ENCODE assay signal across 9 cellular contexts in the genomic region with DNA sequence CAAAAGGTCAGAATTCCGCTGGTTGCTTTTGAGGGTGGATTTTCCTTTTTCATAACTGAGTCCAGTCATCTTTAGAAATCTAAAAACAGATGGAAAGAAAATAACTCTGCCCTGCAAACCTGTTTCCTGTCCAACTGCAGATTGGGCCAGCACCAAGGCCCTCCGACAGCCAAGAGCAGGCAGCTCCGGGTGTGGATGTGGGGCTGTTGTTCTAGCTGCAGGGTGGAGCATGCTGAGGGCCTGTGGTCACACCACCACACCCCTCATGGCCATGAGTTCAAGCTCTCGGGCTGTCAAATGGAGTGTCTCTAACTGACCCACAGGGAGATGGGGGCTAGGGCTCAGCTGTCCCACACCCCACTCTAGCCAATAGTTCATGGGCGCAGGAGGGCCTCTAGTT.
DNase-seq lines count a peak whose midpoint lies in the region; ATAC-seq and TF ChIP-seq lines count a peak whose summit lies in the region.
"Had no signal": no experiment of that assay in that cellular context is flagged by ENCODE, and none has a peak within 500 bp of the region (broad histone marks: within the 10 kb centered on the region; RNA-seq: fewer than 3 reads in every experiment).

No MANE protein-coding gene starts in this region.

- intact Hi-C loops in PC-9 (cut with micrococcal nuclease; ENCODE audit: unreplicated experiment) = no loop called here
- intact Hi-C loops in transverse colon (cut with DNase I; ENCODE audit: low total_unique reads) = no loop called here

- peak overlapping the region; percentile 50 for H3K9ac ChIP-seq in mesenchymal stem cell (ENCODE audit: low read length)
- H3K9ac ChIP-seq in MM.1S (ENCODE audit: low read length) = no peak overlapping the region

- H3K27ac ChIP-seq in PC-9 (peak overlapping the region; percentile 84), mesenchymal stem cell (ENCODE audit: low read length, poor library complexity, severe bottlenecking) (no peak overlapping the region), transverse colon (peak overlapping the region; percentile 70 to 88 (median 79)), MM.1S (ENCODE audit: low read length) (no peak overlapping the region)

- H3K79me2 ChIP-seq in PC-9 (ENCODE audit: low read depth) = no peaks in the 10 kb centered on the region
- no peaks in the 10 kb centered on the region for H3K79me2 ChIP-seq in MM.1S (ENCODE audit: low read length)

- no peak overlapping the region for H3K4me3 ChIP-seq in PC-9
- peak overlapping the region in 1 of 2 experiments; percentile 27 for H3K4me3 ChIP-seq in mesenchymal stem cell (ENCODE audit: insufficient read depth in 1 of 2, low read depth in 1 of 2, low read length in 2 of 2)
- H3K4me3 ChIP-seq in transverse colon = no peak overlapping the region
- no peak overlapping the region for H3K4me3 ChIP-seq in MM.1S (ENCODE audit: low read length)

- H3K9me2 ChIP-seq in PC-9 (ENCODE audit: insufficient read depth) (no peaks in the 10 kb centered on the region), MM.1S (replicated peaks; ENCODE audit: insufficient read depth, low read length) (no peaks in the 10 kb centered on the region)

- no peak overlapping the region for H4K91ac ChIP-seq in mesenchymal stem cell (ENCODE audit: low read length)

- H3F3A ChIP-seq in PC-9 (ENCODE audit: insufficient read depth, low read depth) (peaks cover 15% of the 10 kb centered on the region; the same call in 1 of the 2 replicates), MM.1S (ENCODE audit: insufficient read depth, low read length) (no peaks in the 10 kb centered on the region)

- DNase-seq in PC-9 (no peak), fibroblast of peridontal ligament (ENCODE audit: extremely low read depth) (peak; percentile 83), mesenchymal stem cell (no peak), transverse colon (no peak), MM.1S (no peak), Ammon's horn (ENCODE audit: low spot score) (no peak)
- DNase-seq: T-helper 9 cell had no signal

- in situ Hi-C loops in transverse colon (cut with MboI; ENCODE audit: low pct_ligation_motif_present in 1 of 4, low pct_unique_long_range_greater_than_20kb in 1 of 4, low sequenced_read_pairs in 3 of 4) = no loop called here

- CTCF ChIA-PET in PC-9 (lab: Charles Lee) = no interaction called here

- H3K4ac ChIP-seq in mesenchymal stem cell (ENCODE audit: low read depth in 1 of 2, low read length in 2 of 2) = no peak overlapping the region

- no peak for TF ChIP-seq EP300 in transverse colon (IDR thresholded peaks at IDR 0.05; ENCODE audit: low read depth)

- no peak for TF ChIP-seq POLR2A in transverse colon (IDR thresholded peaks at IDR 0.05)

- no peak overlapping the region for H2BK120ac ChIP-seq in mesenchymal stem cell (ENCODE audit: low read depth, low read length)

- no peak overlapping the region for H3K18ac ChIP-seq in mesenchymal stem cell (ENCODE audit: low read depth in 1 of 2, low read length in 2 of 2)

- no peak overlapping the region for H3K23ac ChIP-seq in mesenchymal stem cell (ENCODE audit: low read length in 2 of 2)

- ATAC-seq in GM21367 (IDR thresholded peaks at IDR 0.05; ENCODE audit: unreplicated experiment) (no peak), HG03025 (IDR thresholded peaks at IDR 0.05; ENCODE audit: low FRiP score, unreplicated experiment) (no peak)

- peak overlapping the region; percentile 43; the same call in 1 of the 2 replicates for H3K4me2 ChIP-seq in PC-9
- H3K4me2 ChIP-seq in mesenchymal stem cell (ENCODE audit: low read length, poor library complexity, severe bottlenecking) = no peak overlapping the region
- H3K4me2 ChIP-seq in MM.1S (ENCODE audit: low read depth, low read length) = no peak overlapping the region

- no peaks in the 10 kb centered on the region for H3K27me3 ChIP-seq in PC-9 (ENCODE audit: insufficient read depth, low read depth)
- H3K27me3 ChIP-seq in mesenchymal stem cell (ENCODE audit: control insufficient read depth in 1 of 2, insufficient read depth in 1 of 2, low read length in 2 of 2) = no peaks in the 10 kb centered on the region
- no peaks in the 10 kb centered on the region for H3K27me3 ChIP-seq in transverse colon
- no peaks in the 10 kb centered on the region for H3K27me3 ChIP-seq in MM.1S (replicated peaks; ENCODE audit: insufficient read depth, low read length)

- no peaks in the 10 kb centered on the region for H3K9me3 ChIP-seq in PC-9 (ENCODE audit: insufficient read depth, low read depth)
- no peaks in the 10 kb centered on the region for H3K9me3 ChIP-seq in mesenchymal stem cell (ENCODE audit: control insufficient read depth, low read length)
- H3K9me3 ChIP-seq in transverse colon = no peaks in the 10 kb centered on the region
- no peaks in the 10 kb centered on the region for H3K9me3 ChIP-seq in MM.1S (replicated peaks; ENCODE audit: insufficient read depth, low read length)

- no peak overlapping the region for H4K8ac ChIP-seq in mesenchymal stem cell (ENCODE audit: low read length)

- no peak overlapping the region for H2BK12ac ChIP-seq in mesenchymal stem cell (ENCODE audit: low read length in 2 of 2)

- H2BK5ac ChIP-seq in mesenchymal stem cell (ENCODE audit: low read depth, low read length, poor library complexity, severe bottlenecking) = no peak overlapping the region

- TF ChIP-seq CTCF in PC-9 (conservative IDR thresholded peaks at IDR 0.05) (no peak), transverse colon (IDR thresholded peaks at IDR 0.05) (no peak), MM.1S (IDR thresholded peaks at IDR 0.05; ENCODE audit: low read length) (no peak)

- H4K20me1 ChIP-seq in PC-9 (ENCODE audit: insufficient read depth) (no peaks in the 10 kb centered on the region), MM.1S (ENCODE audit: insufficient read depth, low read length) (no peaks in the 10 kb centered on the region)

- no peak overlapping the region for H3K14ac ChIP-seq in mesenchymal stem cell (ENCODE audit: low read length in 2 of 2)

- POLR2A ChIA-PET in PC-9 (lab: Charles Lee; ENCODE audit: unreplicated experiment) = no interaction called here

- H3K79me1 ChIP-seq in mesenchymal stem cell (replicated peaks; ENCODE audit: low read length, poor library complexity, severe bottlenecking) = no peaks in the 10 kb centered on the region

- H3K4me1 ChIP-seq in PC-9 (replicated peaks; ENCODE audit: insufficient read depth) = peaks cover 25% of the 10 kb centered on the region
- peaks cover 13% of the 10 kb centered on the region for H3K4me1 ChIP-seq in mesenchymal stem cell (ENCODE audit: control insufficient read depth, insufficient read depth, low read depth, low read length)
- peaks cover 6 to 25% (median 16%) of the 10 kb centered on the region in 4 donors for H3K4me1 ChIP-seq in transverse colon
- H3K4me1 ChIP-seq in MM.1S (ENCODE audit: low read length) = no peaks in the 10 kb centered on the region

- WGBS in mesenchymal stem cell = 85% methylated on average over 4 of the region's 5 CpGs
- 58% methylated on average over 5 of the region's 5 CpGs; no CpG with 5 or more reads in 1 of the 2 donors for WGBS in transverse colon (ENCODE audit: low coverage in 1 of 2), 2 donors

- no peak overlapping the region for H2AFZ ChIP-seq in PC-9
- H2AFZ ChIP-seq in mesenchymal stem cell (ENCODE audit: low read depth, low read length) = no peak overlapping the region
- no peak overlapping the region for H2AFZ ChIP-seq in MM.1S (ENCODE audit: low read length)

- no peak overlapping the region for H2BK15ac ChIP-seq in mesenchymal stem cell (ENCODE audit: low read depth, poor library complexity, severe bottlenecking)

- H3K36me3 ChIP-seq in PC-9 (ENCODE audit: low read depth) = no peaks in the 10 kb centered on the region
- H3K36me3 ChIP-seq in mesenchymal stem cell (ENCODE audit: control insufficient read depth in 1 of 2, insufficient read depth in 2 of 2, low read depth in 1 of 2, low read length in 2 of 2) = no peaks in the 10 kb centered on the region
- no peaks in the 10 kb centered on the region for H3K36me3 ChIP-seq in transverse colon
- H3K36me3 ChIP-seq in MM.1S (replicated peaks; ENCODE audit: insufficient read depth, low read length) = no peaks in the 10 kb centered on the region

- peak overlapping the region; percentile 43 for H2AK5ac ChIP-seq in mesenchymal stem cell (ENCODE audit: low read length, severe bottlenecking)

- no TSS peak for BruUV-seq in PC-9 (replicated peaks; lab: Mats Ljungman, UMichigan)

Comparison
In these comparisons a context has a peak if more than half of its experiments do, and no peak if none do; other contexts are left out.
1. H3K27ac ChIP-seq: peak in PC-9 (single experiment) and transverse colon (4 of 4); none in mesenchymal stem cell (single experiment) and MM.1S (single experiment).